31 cellular contexts compared by ENCODE assay signal in the genomic region with DNA sequence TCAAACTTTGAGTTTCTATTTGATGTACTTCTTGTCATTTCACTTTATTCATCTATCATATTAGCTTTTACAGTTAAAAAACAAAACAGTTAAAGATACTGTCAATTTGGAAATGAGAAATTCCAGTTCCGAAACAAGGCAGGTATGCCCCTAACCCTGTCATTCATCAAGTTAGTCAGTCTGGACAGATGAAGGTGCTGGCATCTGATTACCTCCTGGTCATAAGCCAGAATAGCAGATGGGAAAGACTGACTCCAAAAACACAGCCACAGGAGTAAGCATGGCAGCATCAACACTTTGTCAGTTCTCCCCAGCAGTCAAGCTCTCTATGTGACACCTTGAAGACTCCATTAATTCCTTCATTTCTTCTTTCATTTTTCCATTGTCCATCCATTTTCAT. TPM values are rescaled to one million over a fixed set of nuclear protein-coding genes. Genes with fewer than 3 reads are reported as not detected.
DNase-seq lines count a peak whose midpoint lies in the region; ATAC-seq, FAIRE-seq and TF ChIP-seq lines count a peak whose summit lies in the region.
"Had no signal": no experiment of that assay in that cellular context is flagged by ENCODE, and none has a peak within 500 bp of the region (broad histone marks: within the 10 kb centered on the region; RNA-seq: fewer than 3 reads in every experiment).

No MANE protein-coding gene starts in this region.

- peaks cover 4 to 22% of the 10 kb centered on the region in 2 donors for H3K36me3 Mint-ChIP-seq in CD4-positive, alpha-beta memory T cell
- peaks cover 31% of the 10 kb centered on the region for H3K36me3 Mint-ChIP-seq in activated T-helper 17 cell treated with anti-CD3 and anti-CD28 coated beads, Interleukin-2, amount 50 U/mL, for 72 hours (ENCODE audit: low read depth)
- H3K36me3 Mint-ChIP-seq in Calu3 (ENCODE audit: insufficient read depth, unreplicated experiment): peaks cover 12% of the 10 kb centered on the region

- no peaks in the 10 kb centered on the region for H3K9me3 Mint-ChIP-seq in CD4-positive, alpha-beta memory T cell
- no peaks in the 10 kb centered on the region for H3K9me3 Mint-ChIP-seq in activated T-helper 17 cell treated with anti-CD3 and anti-CD28 coated beads, Interleukin-2, amount 50 U/mL, for 72 hours
- H3K9me3 Mint-ChIP-seq in Calu3 (ENCODE audit: low read depth, unreplicated experiment): no peaks in the 10 kb centered on the region
- H3K9me3 Mint-ChIP-seq: CD8-positive, alpha-beta memory T cell; memory B cell; neural crest cell had no signal

- peak overlapping the region in 6 of 7 donors; percentile 16 to 91 (median 66) for H3K27ac Mint-ChIP-seq in CD4-positive, alpha-beta memory T cell
- H3K27ac Mint-ChIP-seq in activated T-helper 17 cell treated with anti-CD3 and anti-CD28 coated beads, Interleukin-2, amount 50 U/mL, for 72 hours: peak overlapping the region; percentile 39
- H3K27ac Mint-ChIP-seq in Calu3 (ENCODE audit: unreplicated experiment): no peak overlapping the region

- no peak for FAIRE-seq in pancreas (lab: Jason Lieb, UNC)
- FAIRE-seq: A549, GM12878, RCC 7860, urothelium cell line had no signal

- DNase-seq in CD4-positive, alpha-beta memory T cell: no peak
- peak; percentile 73 for DNase-seq in NCI-H2171 (lab: John Stamatoyannopoulos, UW)
- no peak for DNase-seq in pancreas
- no peak for DNase-seq in amygdala (lab: John Stamatoyannopoulos, UW)
- no peak for DNase-seq in Calu3
- DNase-seq: activated CD4-positive, alpha-beta T cell treated with anti-CD3 and anti-CD28 coated beads, Interleukin-2, amount 50 U/mL, for 4 hours; activated naive CD4-positive, alpha-beta T cell treated with Interleukin-2 at 50 U/mL for 16 hours; body of pancreas; CD8-positive, alpha-beta memory T cell; DMS153; effector CD4-positive, alpha-beta T cell; NCI-H526; right cardiac atrium; stimulated activated CD4-positive, alpha-beta T cell treated with anti-CD3 and anti-CD28 coated beads, Interleukin-1b, Interleukin-23, amount 100 ng/mL, for 48 hours; stimulated activated naive CD8-positive, alpha-beta T cell treated with anti-CD3 and anti-CD28 coated beads, Interleukin-15, Interleukin-2, amounts not matched to agents 100 U/mL and 50 U/mL, for 24 hours; T-helper 1 cell had no signal

- CTCF ChIA-PET in CD4-positive, alpha-beta memory T cell (lab: Charles Lee; ENCODE audit: partially characterized antibody): interaction anchor here (1.1 to 4.2 kb wide), 6 partner anchors 9 to 109 kb away, joined by 3 to 46 read pairs (median 8); no protein-coding TSS in a partner anchor
- CTCF ChIA-PET in Calu3 (lab: Charles Lee): interaction anchor here (0.6 to 1.8 kb wide), 3 partner anchors 15 to 71 kb away, joined by 3 to 5 read pairs (median 5); no protein-coding TSS in a partner anchor

- 75 to 79% methylated on average over 1 of the region's 1 CpG for WGBS in pancreas, 2 donors

- peaks cover 4% of the 10 kb centered on the region for H3K36me3 ChIP-seq in CD4-positive, alpha-beta memory T cell (ENCODE audit: insufficient read depth, low read length)
- peaks cover 0 to 6% (median 0%) of the 10 kb centered on the region in 3 donors for H3K36me3 ChIP-seq in pancreas
- H3K36me3 ChIP-seq: SJSA1 had no signal

- H3K27me3 ChIP-seq in CD4-positive, alpha-beta memory T cell (ENCODE audit: insufficient read depth, low read length): no peaks in the 10 kb centered on the region
- H3K27me3 ChIP-seq in layer of hippocampus (ENCODE audit: control insufficient read depth, insufficient read depth, low read length) (no peaks in the 10 kb centered on the region), pancreas (no peaks in the 10 kb centered on the region)
- H3K27me3 ChIP-seq: body of pancreas, SJSA1 had no signal

- TF ChIP-seq CTCF in pancreas (IDR thresholded peaks at IDR 0.05) (no peak), Calu3 (IDR thresholded peaks at IDR 0.05; ENCODE audit: unreplicated experiment) (no peak)

- H3K9me3 ChIP-seq in CD4-positive, alpha-beta memory T cell (ENCODE audit: control insufficient read depth in 1 of 2, low read length in 2 of 2): no peaks in the 10 kb centered on the region
- no peaks in the 10 kb centered on the region for H3K9me3 ChIP-seq in pancreas
- H3K9me3 ChIP-seq: A549, body of pancreas, SJSA1 had no signal

- ATAC-seq in activated T-helper 17 cell treated with anti-CD3 and anti-CD28 coated beads, Interleukin-2, amount 50 U/mL, for 72 hours (replicated peaks): no peak
- no peak for ATAC-seq in pancreas
- ATAC-seq in GM21717 (IDR thresholded peaks at IDR 0.05; ENCODE audit: unreplicated experiment): no peak
- ATAC-seq: A549; body of pancreas; GM12878; left lobe of liver; right cardiac atrium; stimulated activated naive CD8-positive, alpha-beta T cell treated with anti-CD3 and anti-CD28 coated beads, Interleukin-15, Interleukin-2, amounts not matched to agents 100 U/mL and 50 U/mL, for 24 hours had no signal

- H3K4me1 Mint-ChIP-seq in CD4-positive, alpha-beta memory T cell: peaks cover 22 to 35% (median 24%) of the 10 kb centered on the region in 4 donors
- H3K4me1 Mint-ChIP-seq in activated T-helper 17 cell treated with anti-CD3 and anti-CD28 coated beads, Interleukin-2, amount 50 U/mL, for 72 hours: peaks cover 30% of the 10 kb centered on the region
- peaks cover 7% of the 10 kb centered on the region for H3K4me1 Mint-ChIP-seq in Calu3 (ENCODE audit: low read depth, unreplicated experiment)

- no TSS peak for BruUV-seq in Calu3 (replicated peaks; lab: Mats Ljungman, UMichigan)

- H3K4me1 ChIP-seq in CD4-positive, alpha-beta memory T cell (ENCODE audit: insufficient read depth, low read length): peaks cover 10% of the 10 kb centered on the region
- H3K4me1 ChIP-seq in pancreas: peaks cover 0 to 6% (median 5%) of the 10 kb centered on the region in 3 donors

- intact Hi-C loops in CD4-positive, alpha-beta memory T cell (cut with micrococcal nuclease): no loop called here
- intact Hi-C loops in pancreas (cut with DNase I) (loop anchor here in 2 of 3 donors (5.0 to 10.0 kb wide), 2 partner anchors 48 to 60 kb away; no protein-coding TSS in a partner anchor), Calu3 (cut with micrococcal nuclease; ENCODE audit: unreplicated experiment) (no loop called here)

- H3K27ac ChIP-seq in CD4-positive, alpha-beta memory T cell (ENCODE audit: low read depth, low read length): no peak overlapping the region
- H3K27ac ChIP-seq in layer of hippocampus (ENCODE audit: low read depth, low read length): peak overlapping the region; percentile 84
- no peak overlapping the region for H3K27ac ChIP-seq in pancreas
- H3K27ac ChIP-seq: A549, body of pancreas, SJSA1 had no signal

- H3K4me3 Mint-ChIP-seq in CD4-positive, alpha-beta memory T cell: no peak overlapping the region
- no peak overlapping the region for H3K4me3 Mint-ChIP-seq in activated T-helper 17 cell treated with anti-CD3 and anti-CD28 coated beads, Interleukin-2, amount 50 U/mL, for 72 hours
- H3K4me3 Mint-ChIP-seq in Calu3 (ENCODE audit: low read depth, unreplicated experiment): no peak overlapping the region
- H3K4me3 Mint-ChIP-seq: CD8-positive, alpha-beta memory T cell; memory B cell; neural crest cell had no signal

- H3K27me3 Mint-ChIP-seq in CD4-positive, alpha-beta memory T cell: no peaks in the 10 kb centered on the region
- H3K27me3 Mint-ChIP-seq in activated T-helper 17 cell treated with anti-CD3 and anti-CD28 coated beads, Interleukin-2, amount 50 U/mL, for 72 hours: no peaks in the 10 kb centered on the region
- H3K27me3 Mint-ChIP-seq in Calu3 (ENCODE audit: unreplicated experiment): no peaks in the 10 kb centered on the region
- H3K27me3 Mint-ChIP-seq: CD8-positive, alpha-beta memory T cell; memory B cell had no signal

- POLR2A ChIA-PET in CD4-positive, alpha-beta memory T cell (lab: Charles Lee; ENCODE audit: partially characterized antibody): interaction anchor here (0.8 to 10.2 kb wide), 5 partner anchors 9 to 49 kb away, joined by 3 to 137 read pairs (median 3); partner anchors contain the start of gene ANAPC15

- H3K4me3 ChIP-seq in CD4-positive, alpha-beta memory T cell (ENCODE audit: low read length in 2 of 2): no peak overlapping the region
- H3K4me3 ChIP-seq in pancreas: no peak overlapping the region
- H3K4me3 ChIP-seq: A549, body of pancreas, GM12878, SJSA1 had no signal

RNA-seq across cellular contexts. Expression of gene LRRC51, which starts 4.3 kb away (rescaled TPM):
- 1 to 10 TPM; 4.2 to 4.5 TPM for total RNA-seq in CD4-positive, alpha-beta memory T cell
- 1 to 10 TPM; 4.0 to 5.3 TPM for polyA plus RNA-seq in CD4-positive, alpha-beta memory T cell
- 1 to 10 TPM; 3.3 to 5.4 TPM for total RNA-seq in activated T-helper 17 cell treated with anti-CD3 and anti-CD28 coated beads, Interleukin-2, amount 50 U/mL, for 72 hours
- 1 to 10 TPM; 3.2 to 8.3 (median 4.9) TPM for total RNA-seq in pancreas
- polyA plus RNA-seq in pancreas: 1 to 10 TPM; 2.9 to 9.4 TPM
- total RNA-seq in Calu3 (2022): 8.5 and 11.0 TPM in 2 replicates

RNA-seq across cellular contexts. Expression of gene NUMA1, which starts 4.6 kb away (rescaled TPM):
- 100 to 1,000 TPM; 376 to 380 TPM for total RNA-seq in CD4-positive, alpha-beta memory T cell
- 100 to 1,000 TPM in 1 of 2 donors, 1 to 10 TPM in 1; 4.0 to 100 TPM for polyA plus RNA-seq in CD4-positive, alpha-beta memory T cell
- total RNA-seq in activated T-helper 17 cell treated with anti-CD3 and anti-CD28 coated beads, Interleukin-2, amount 50 U/mL, for 72 hours: 100 to 1,000 TPM; 179 to 277 TPM
- total RNA-seq in pancreas: 100 to 1,000 TPM in 1 of 6 donors, 10 to 100 TPM in 5; 68.8 to 138 (median 96.9) TPM
- polyA plus RNA-seq in pancreas: 100 to 1,000 TPM; 185 to 216 TPM
- 140 and 146 TPM in 2 replicates for total RNA-seq in Calu3 (2022)

RNA-seq across cellular contexts. Expression of gene LAMTOR1, which starts 18.1 kb away (rescaled TPM):
- 10 to 100 TPM; 66.8 to 68.6 TPM for total RNA-seq in CD4-positive, alpha-beta memory T cell
- polyA plus RNA-seq in CD4-positive, alpha-beta memory T cell: 100 to 1,000 TPM in 1 of 2 donors, 10 to 100 TPM in 1; 77.5 to 105 TPM
- total RNA-seq in activated T-helper 17 cell treated with anti-CD3 and anti-CD28 coated beads, Interleukin-2, amount 50 U/mL, for 72 hours: 10 to 100 TPM; 53.4 to 69.1 TPM
- 10 to 100 TPM; 24.9 to 42.5 (median 34.7) TPM for total RNA-seq in pancreas
- 10 to 100 TPM; 34.8 to 71.8 TPM for polyA plus RNA-seq in pancreas
- total RNA-seq in Calu3 (2022): 67.1 and 73.5 TPM in 2 replicates

RNA-seq across cellular contexts. Expression of gene TOMT, which starts 20.8 kb away (rescaled TPM):
- total RNA-seq in CD4-positive, alpha-beta memory T cell: not detected
- not detected for polyA plus RNA-seq in CD4-positive, alpha-beta memory T cell
- under 1 TPM in 1 of 2 donors, not detected in 1; 0.26 TPM for total RNA-seq in activated T-helper 17 cell treated with anti-CD3 and anti-CD28 coated beads, Interleukin-2, amount 50 U/mL, for 72 hours
- total RNA-seq in pancreas (not detected), Calu3 (2022) (not detected in 2 replicates)
- not detected for polyA plus RNA-seq in pancreas
- total RNA-seq: body of pancreas; CD8-positive, alpha-beta memory T cell; glomerular endothelial cell; GM12878; H4; neural crest cell; posterior vena cava; right cardiac atrium; SJSA1 had no signal
- polyA plus RNA-seq: A549; CD8-positive, alpha-beta memory T cell; GM12878; right cardiac atrium; thymus had no signal

RNA-seq across cellular contexts. Expression of gene ANAPC15, which starts 27.5 kb away (rescaled TPM):
- 10 to 100 TPM; 38.6 to 40.2 TPM for total RNA-seq in CD4-positive, alpha-beta memory T cell
- 100 to 1,000 TPM in 1 of 2 donors, 10 to 100 TPM in 1; 84.5 to 105 TPM for polyA plus RNA-seq in CD4-positive, alpha-beta memory T cell
- 10 to 100 TPM; 35.5 to 65.6 TPM for total RNA-seq in activated T-helper 17 cell treated with anti-CD3 and anti-CD28 coated beads, Interleukin-2, amount 50 U/mL, for 72 hours
- total RNA-seq in pancreas (10 to 100 TPM in 5 of 6 donors, 1 to 10 TPM in 1; 6.7 to 19.8 (median 13.5) TPM), Calu3 (2022) (25.8 and 29.4 TPM in 2 replicates)
- 10 to 100 TPM; 32.7 to 35.0 TPM for polyA plus RNA-seq in pancreas

Comparison
In these comparisons a context has a peak if more than half of its experiments do, and no peak if none do; other contexts are left out.
1. intact Hi-C loops: an anchor here in pancreas (5.0 to 10.0 kb wide); none called in CD4-positive, alpha-beta memory T cell and Calu3.